1 cellular context compared by ENCODE assay signal in the genomic region with DNA sequence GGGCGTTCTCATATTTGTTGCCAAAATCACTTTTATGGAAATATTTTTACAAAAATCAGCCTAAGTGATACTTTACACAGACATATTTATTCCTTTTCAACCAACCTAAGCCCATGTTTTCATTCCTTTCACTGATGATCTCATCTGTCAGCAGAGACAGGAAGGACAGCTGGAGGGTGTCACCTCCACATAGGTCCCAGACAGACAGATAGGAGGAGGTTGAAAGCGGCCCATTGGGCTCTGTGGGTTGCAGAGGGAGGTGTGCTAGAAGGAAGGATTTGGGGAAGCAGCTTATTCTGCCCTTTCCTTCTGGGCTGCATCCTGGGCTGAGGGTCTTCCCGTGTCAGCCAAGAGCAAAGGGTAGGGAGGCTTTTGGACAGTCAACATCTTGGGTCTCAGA.
TF ChIP-seq lines count a peak whose summit lies in the region.

No MANE protein-coding gene starts in this region.

TF ChIP-seq in GM12878, 131 proteins besides CTCF, POLR2A, EP300 and RAD21:
- TF ChIP-seq, protein P1, sequence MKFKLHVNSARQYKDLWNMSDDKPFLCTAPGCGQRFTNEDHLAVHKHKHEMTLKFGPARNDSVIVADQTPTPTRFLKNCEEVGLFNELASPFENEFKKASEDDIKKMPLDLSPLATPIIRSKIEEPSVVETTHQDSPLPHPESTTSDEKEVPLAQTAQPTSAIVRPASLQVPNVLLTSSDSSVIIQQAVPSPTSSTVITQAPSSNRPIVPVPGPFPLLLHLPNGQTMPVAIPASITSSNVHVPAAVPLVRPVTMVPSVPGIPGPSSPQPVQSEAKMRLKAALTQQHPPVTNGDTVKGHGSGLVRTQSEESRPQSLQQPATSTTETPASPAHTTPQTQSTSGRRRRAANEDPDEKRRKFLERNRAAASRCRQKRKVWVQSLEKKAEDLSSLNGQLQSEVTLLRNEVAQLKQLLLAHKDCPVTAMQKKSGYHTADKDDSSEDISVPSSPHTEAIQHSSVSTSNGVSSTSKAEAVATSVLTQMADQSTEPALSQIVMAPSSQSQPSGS (IDR thresholded peaks at IDR 0.05; ENCODE audit: low read length), result 0 out of 2 replicates have a peak, but pooled peaks have one; percentile 31
- no peak for TF ChIP-seq SPI1 (IDR thresholded peaks at IDR 0.05; ENCODE audit: borderline replicate concordance, insufficient read depth, low read depth, low read length)
- TF ChIP-seq, protein P2, sequence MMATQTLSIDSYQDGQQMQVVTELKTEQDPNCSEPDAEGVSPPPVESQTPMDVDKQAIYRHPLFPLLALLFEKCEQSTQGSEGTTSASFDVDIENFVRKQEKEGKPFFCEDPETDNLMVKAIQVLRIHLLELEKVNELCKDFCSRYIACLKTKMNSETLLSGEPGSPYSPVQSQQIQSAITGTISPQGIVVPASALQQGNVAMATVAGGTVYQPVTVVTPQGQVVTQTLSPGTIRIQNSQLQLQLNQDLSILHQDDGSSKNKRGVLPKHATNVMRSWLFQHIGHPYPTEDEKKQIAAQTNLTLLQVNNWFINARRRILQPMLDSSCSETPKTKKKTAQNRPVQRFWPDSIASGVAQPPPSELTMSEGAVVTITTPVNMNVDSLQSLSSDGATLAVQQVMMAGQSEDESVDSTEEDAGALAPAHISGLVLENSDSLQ (IDR thresholded peaks at IDR 0.05), result peak; percentile 35; the same call in 1 of the 2 replicates
- peak; percentile 75 for TF ChIP-seq TCF12 (IDR thresholded peaks at IDR 0.05; ENCODE audit: low read depth, low read length)
- peak; percentile 71 for TF ChIP-seq GABPA (IDR thresholded peaks at IDR 0.05; ENCODE audit: low read depth)
- TF ChIP-seq, protein P3, sequence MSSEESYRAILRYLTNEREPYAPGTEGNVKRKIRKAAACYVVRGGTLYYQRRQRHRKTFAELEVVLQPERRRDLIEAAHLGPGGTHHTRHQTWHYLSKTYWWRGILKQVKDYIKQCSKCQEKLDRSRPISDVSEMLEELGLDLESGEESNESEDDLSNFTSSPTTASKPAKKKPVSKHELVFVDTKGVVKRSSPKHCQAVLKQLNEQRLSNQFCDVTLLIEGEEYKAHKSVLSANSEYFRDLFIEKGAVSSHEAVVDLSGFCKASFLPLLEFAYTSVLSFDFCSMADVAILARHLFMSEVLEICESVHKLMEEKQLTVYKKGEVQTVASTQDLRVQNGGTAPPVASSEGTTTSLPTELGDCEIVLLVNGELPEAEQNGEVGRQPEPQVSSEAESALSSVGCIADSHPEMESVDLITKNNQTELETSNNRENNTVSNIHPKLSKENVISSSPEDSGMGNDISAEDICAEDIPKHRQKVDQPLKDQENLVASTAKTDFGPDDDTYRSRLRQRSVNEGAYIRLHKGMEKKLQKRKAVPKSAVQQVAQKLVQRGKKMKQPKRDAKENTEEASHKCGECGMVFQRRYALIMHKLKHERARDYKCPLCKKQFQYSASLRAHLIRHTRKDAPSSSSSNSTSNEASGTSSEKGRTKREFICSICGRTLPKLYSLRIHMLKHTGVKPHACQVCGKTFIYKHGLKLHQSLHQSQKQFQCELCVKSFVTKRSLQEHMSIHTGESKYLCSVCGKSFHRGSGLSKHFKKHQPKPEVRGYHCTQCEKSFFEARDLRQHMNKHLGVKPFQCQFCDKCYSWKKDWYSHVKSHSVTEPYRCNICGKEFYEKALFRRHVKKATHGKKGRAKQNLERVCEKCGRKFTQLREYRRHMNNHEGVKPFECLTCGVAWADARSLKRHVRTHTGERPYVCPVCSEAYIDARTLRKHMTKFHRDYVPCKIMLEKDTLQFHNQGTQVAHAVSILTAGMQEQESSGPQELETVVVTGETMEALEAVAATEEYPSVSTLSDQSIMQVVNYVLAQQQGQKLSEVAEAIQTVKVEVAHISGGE (CRISPR knock-in tag; IDR thresholded peaks at IDR 0.05), result peak; percentile 60
- TF ChIP-seq, protein P4, sequence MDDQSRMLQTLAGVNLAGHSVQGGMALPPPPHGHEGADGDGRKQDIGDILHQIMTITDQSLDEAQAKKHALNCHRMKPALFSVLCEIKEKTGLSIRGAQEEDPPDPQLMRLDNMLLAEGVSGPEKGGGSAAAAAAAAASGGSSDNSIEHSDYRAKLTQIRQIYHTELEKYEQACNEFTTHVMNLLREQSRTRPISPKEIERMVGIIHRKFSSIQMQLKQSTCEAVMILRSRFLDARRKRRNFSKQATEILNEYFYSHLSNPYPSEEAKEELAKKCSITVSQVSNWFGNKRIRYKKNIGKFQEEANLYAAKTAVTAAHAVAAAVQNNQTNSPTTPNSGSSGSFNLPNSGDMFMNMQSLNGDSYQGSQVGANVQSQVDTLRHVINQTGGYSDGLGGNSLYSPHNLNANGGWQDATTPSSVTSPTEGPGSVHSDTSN (IDR thresholded peaks at IDR 0.05; ENCODE audit: insufficient replicate concordance, low read depth, low read length), result peak; percentile 63
- TF ChIP-seq CHD4 (IDR thresholded peaks at IDR 0.05), result no peak
- peak; percentile 88 for TF ChIP-seq TCF3 (IDR thresholded peaks at IDR 0.05; ENCODE audit: borderline replicate concordance, insufficient read depth, low read depth, low read length)
